In genomic region chr10:98238391-98238790, GRCh38 we compare ENCODE assay signal across 16 cellular contexts.
"Had no signal": no experiment of that assay in that cellular context is flagged by ENCODE, and none has a peak within 500 bp of the region (broad histone marks: within the 10 kb centered on the region; RNA-seq: fewer than 3 reads in every experiment).

No MANE protein-coding gene starts in this region.

- FAIRE-seq: colon had no signal

- ATAC-seq: left colon; left ventricle myocardium superior; sciatic nerve; stimulated activated naive B cell treated with anti-CD40 and anti-IgM and Interleukin-4, amounts not matched to agents 10 μg/mL and 1 μg/mL and 100 μg/mL, for 72 hours had no signal

- DNase-seq: endodermal cell; foreskin melanocyte; head of caudate nucleus; hippocampal formation; left colon; left ventricle myocardium superior; mesendoderm; naive B cell; nephron progenitor cell; spleen; stimulated activated CD4-positive, alpha-beta T cell treated with anti-CD3 and anti-CD28 coated beads, Interleukin-15, amount 100 ng/mL, for 24 hours; stimulated activated CD4-positive, alpha-beta T cell treated with anti-CD3 and anti-CD28 coated beads, Interleukin-1b, Interleukin-23, amount 100 ng/mL, for 48 hours; stimulated activated CD4-positive, alpha-beta T cell treated with anti-CD3 and anti-CD28 coated beads, Interleukin-4, amount 100 ng/mL, for 4 hours; stimulated activated naive B cell treated with anti-CD40 and anti-IgM and Interleukin-4, amounts not matched to agents 10 μg/mL and 1 μg/mL and 100 μg/mL, for 72 hours had no signal
